ENCODE assay signal across 10 cellular contexts in genomic region chr3:185656321-185656840, GRCh38.
DNase-seq lines count a peak whose midpoint lies in the region; ATAC-seq and TF ChIP-seq lines count a peak whose summit lies in the region.
"Had no signal": no experiment of that assay in that cellular context is flagged by ENCODE, and none has a peak within 500 bp of the region (broad histone marks: within the 10 kb centered on the region; RNA-seq: fewer than 3 reads in every experiment).

No MANE protein-coding gene starts in this region.

- no peak for ATAC-seq in HG03520 (IDR thresholded peaks at IDR 0.05; ENCODE audit: unreplicated experiment)

- DNase-seq in HS-27A (ENCODE audit: low read depth) (peak; percentile 93), dedifferentiated amniotic fluid mesenchymal stem cell (ENCODE audit: extremely low spot score) (peak; percentile 98), suprapubic skin (ENCODE audit: low spot score in 2 of 2) (peak in 1 of 2 donors; percentile 83), SK-N-DZ (ENCODE audit: low spot score) (no peak), T-helper 2 cell (no peak), Caco-2 (no peak)
- DNase-seq: activated CD8-positive, alpha-beta memory T cell treated with anti-CD3 and anti-CD28 coated beads for 24 hours; NCI-H1694 had no signal

- no peak overlapping the region for H3K4me3 Mint-ChIP-seq in Caco-2 (ENCODE audit: unreplicated experiment)

- no peak for TF ChIP-seq POLR2A in suprapubic skin (IDR thresholded peaks at IDR 0.05)

- no peak overlapping the region for H3K4me3 ChIP-seq in suprapubic skin
- no peak overlapping the region for H3K4me3 ChIP-seq in Caco-2 (ENCODE audit: low read depth, low read length)

- H3K27ac ChIP-seq in layer of hippocampus (ENCODE audit: low read depth, low read length), result peak overlapping the region; percentile 69
- peak overlapping the region; percentile 80 for H3K27ac ChIP-seq in suprapubic skin

- H3K36me3 Mint-ChIP-seq in Caco-2 (ENCODE audit: insufficient read depth, unreplicated experiment), result peaks cover 73% of the 10 kb centered on the region

- no peaks in the 10 kb centered on the region for H3K27me3 Mint-ChIP-seq in Caco-2 (ENCODE audit: insufficient read depth, unreplicated experiment)

- intact Hi-C loops in Caco-2 (cut with micrococcal nuclease; ENCODE audit: unreplicated experiment), result no loop called here

- H3K27ac Mint-ChIP-seq in Caco-2 (ENCODE audit: unreplicated experiment), result no peak overlapping the region

- H3K4me1 ChIP-seq in suprapubic skin (peaks cover 48% of the 10 kb centered on the region), Caco-2 (no peaks in the 10 kb centered on the region)

- BruUV-seq in Caco-2 (replicated peaks; lab: Mats Ljungman, UMichigan), result no TSS peak

- H3K9me3 Mint-ChIP-seq in Caco-2 (ENCODE audit: unreplicated experiment), result no peaks in the 10 kb centered on the region

- TF ChIP-seq CTCF in suprapubic skin (IDR thresholded peaks at IDR 0.05) (no peak), Caco-2 (IDR thresholded peaks at IDR 0.05; ENCODE audit: insufficient read depth in 1 of 2, low read depth in 1 of 2, low read length in 1 of 2, severe bottlenecking in 1 of 2, unreplicated experiment in 1 of 2) (no peak)

- no peaks in the 10 kb centered on the region for H3K27me3 ChIP-seq in layer of hippocampus (ENCODE audit: control insufficient read depth, insufficient read depth, low read length)
- H3K27me3 ChIP-seq in suprapubic skin, result no peaks in the 10 kb centered on the region
- H3K27me3 ChIP-seq in Caco-2 (replicated peaks; ENCODE audit: control insufficient read depth, insufficient read depth, low read length), result no peaks in the 10 kb centered on the region

- POLR2A ChIA-PET in Caco-2 (lab: Charles Lee), result no interaction called here

- peaks cover 7% of the 10 kb centered on the region for H3K4me1 Mint-ChIP-seq in Caco-2 (ENCODE audit: low read depth, unreplicated experiment)

- H3K36me3 ChIP-seq in suprapubic skin, result no peaks in the 10 kb centered on the region
- peaks cover 8% of the 10 kb centered on the region for H3K36me3 ChIP-seq in Caco-2 (ENCODE audit: control insufficient read depth, insufficient read depth, low read length)

- CTCF ChIA-PET in Caco-2 (lab: Charles Lee), result no interaction called here

- 60% methylated on average over 8 of the region's 8 CpGs for WGBS in suprapubic skin

- peak; percentile 63 for TF ChIP-seq EP300 in suprapubic skin (IDR thresholded peaks at IDR 0.05)

- H3K9me3 ChIP-seq in suprapubic skin (no peaks in the 10 kb centered on the region), Caco-2 (no peaks in the 10 kb centered on the region)

Comparison
In these comparisons a context has a peak if more than half of its experiments do, and no peak if none do; other contexts are left out.
1. DNase-seq: peak in HS-27A (single experiment) and dedifferentiated amniotic fluid mesenchymal stem cell (single experiment); none in SK-N-DZ (single experiment), T-helper 2 cell (0 of 5) and Caco-2 (0 of 2).